In the genomic region with DNA sequence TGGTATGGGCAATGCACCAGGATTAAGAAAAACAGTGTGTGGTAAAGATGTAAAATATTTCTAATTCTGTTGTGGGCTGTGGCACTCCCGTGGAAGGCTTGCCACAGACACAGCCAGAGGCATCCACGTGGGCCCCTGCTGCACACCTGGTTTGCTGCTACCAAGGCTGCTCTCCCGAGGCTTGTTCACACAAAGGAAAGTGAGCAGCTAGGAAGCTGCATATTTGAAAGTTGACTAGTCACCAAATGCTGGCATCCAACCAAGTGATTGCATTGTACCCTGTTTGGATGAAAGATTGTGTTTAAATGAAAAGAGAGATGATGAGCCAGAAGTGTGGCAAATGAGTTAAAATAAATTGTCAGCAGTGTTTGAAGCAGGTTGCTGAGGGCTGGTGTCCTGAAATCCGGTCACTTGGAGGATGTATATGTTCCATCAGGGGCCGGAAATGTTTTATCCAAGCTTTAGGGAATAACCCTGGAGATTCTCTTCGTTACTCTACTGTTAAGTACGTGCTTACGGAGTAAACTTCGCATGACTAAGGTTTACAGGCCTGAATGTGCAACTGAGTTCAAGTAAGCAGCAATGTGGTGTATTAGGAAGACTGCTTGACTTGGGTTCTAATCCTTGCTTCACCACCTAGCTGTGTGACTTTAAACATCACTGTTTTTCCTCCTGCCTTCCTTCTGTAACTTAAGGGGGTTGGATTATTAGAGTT, we compare ENCODE assay signal across 11 cellular contexts.
DNase-seq lines count a peak whose midpoint lies in the region; ATAC-seq, FAIRE-seq and TF ChIP-seq lines count a peak whose summit lies in the region.
"Had no signal": no experiment of that assay in that cellular context is flagged by ENCODE, and none has a peak within 500 bp of the region (broad histone marks: within the 10 kb centered on the region; RNA-seq: fewer than 3 reads in every experiment).

No MANE protein-coding gene starts in this region.

- H3K9me1 ChIP-seq in keratinocyte (ENCODE audit: control insufficient read depth, extremely low read depth, insufficient read depth, low read length): no peaks in the 10 kb centered on the region

- no peaks in the 10 kb centered on the region for H4K20me1 ChIP-seq in keratinocyte (ENCODE audit: control insufficient read depth, extremely low read depth, insufficient read depth, low read length)

- H3K27me3 ChIP-seq in keratinocyte (ENCODE audit: control insufficient read depth, extremely low read depth, insufficient read depth, low read length): no peaks in the 10 kb centered on the region
- H3K27me3 ChIP-seq: neutrophil had no signal

- H3K9ac ChIP-seq in keratinocyte (ENCODE audit: control insufficient read depth, extremely low read depth, insufficient read depth, low read length): no peak overlapping the region

- H3K79me2 ChIP-seq in keratinocyte (ENCODE audit: control insufficient read depth, insufficient read depth, low read length): no peaks in the 10 kb centered on the region

- no peak for ATAC-seq in HG03571 (IDR thresholded peaks at IDR 0.05; ENCODE audit: unreplicated experiment)

- H3K27ac ChIP-seq in keratinocyte (ENCODE audit: control insufficient read depth, insufficient read depth, low read length) (peak overlapping the region; percentile 60), caudate nucleus (ENCODE audit: low read depth, low read length) (no peak overlapping the region)
- H3K27ac ChIP-seq: neutrophil had no signal

- dilution Hi-C loops in keratinocyte (cut with MboI; ENCODE audit: extremely low pct_ligation_motif_present, low sequenced_read_pairs): no loop called here

- H3K4me2 ChIP-seq in keratinocyte (ENCODE audit: control insufficient read depth, extremely low read depth, insufficient read depth, low read depth, low read length): peak overlapping the region; percentile 49

- H3K9me3 ChIP-seq in keratinocyte (ENCODE audit: control insufficient read depth, low read depth, low read length): no peaks in the 10 kb centered on the region
- H3K9me3 ChIP-seq: neutrophil had no signal

- TF ChIP-seq CTCF in keratinocyte (optimal IDR thresholded peaks at IDR 0.05 in 1 of 3, IDR thresholded peaks at IDR 0.05 in 1 of 3, conservative IDR thresholded peaks at IDR 0.05 in 1 of 3; ENCODE audit: extremely low read depth in 1 of 3, insufficient read depth in 2 of 3, low read length in 3 of 3): no peak

- DNase-seq in AG20443 (ENCODE audit: low spot score) (peak; percentile 61), HS-5 (ENCODE audit: low read depth) (peak; percentile 71), amniotic epithelial cell (ENCODE audit: low read depth) (peak; percentile 93), keratinocyte (ENCODE audit: low read depth, low spot score) (peak; percentile 53), putamen (ENCODE audit: low spot score) (no peak), caudate nucleus (lab: John Stamatoyannopoulos, UW) (no peak), cardiac septum (ENCODE audit: low spot score) (no peak)
- DNase-seq: activated naive CD8-positive, alpha-beta T cell treated with anti-CD3 and anti-CD28 coated beads for 36 hours; NCI-H2171 had no signal

- FAIRE-seq in keratinocyte (lab: Jason Lieb, UNC): peak; percentile 94

- intact Hi-C loops in cardiac septum (cut with DNase I): no loop called here

- no peak overlapping the region for H2AFZ ChIP-seq in keratinocyte (ENCODE audit: control insufficient read depth, low read length)

- H3K36me3 ChIP-seq in keratinocyte (ENCODE audit: control insufficient read depth in 2 of 2, extremely low read depth in 1 of 2, insufficient read depth in 2 of 2, low read length in 2 of 2): no peaks in the 10 kb centered on the region
- H3K36me3 ChIP-seq: neutrophil had no signal

- H3K4me1 ChIP-seq in keratinocyte (ENCODE audit: control insufficient read depth, extremely low read depth, insufficient read depth, low read length): peaks cover 23% of the 10 kb centered on the region

- no peak overlapping the region for H3K4me3 ChIP-seq in keratinocyte (ENCODE audit: control insufficient read depth in 2 of 3, extremely low read depth in 1 of 3, insufficient read depth in 2 of 3, low read depth in 1 of 3, low read length in 3 of 3)

Comparison
In these comparisons a context has a peak if more than half of its experiments do, and no peak if none do; other contexts are left out.
1. DNase-seq: peak in AG20443 (single experiment), HS-5 (single experiment), amniotic epithelial cell (single experiment) and keratinocyte (single experiment); none in putamen (single experiment), caudate nucleus (0 of 61) and cardiac septum (single experiment).